ENCODE assay signal across 8 cellular contexts in genomic region chr16:1964046-1964505, GRCh38. TPM values are rescaled to one million over a fixed set of nuclear protein-coding genes. Genes with fewer than 3 reads are reported as not detected.
DNase-seq lines count a peak whose midpoint lies in the region; ATAC-seq, FAIRE-seq and TF ChIP-seq lines count a peak whose summit lies in the region.

No MANE protein-coding gene starts in this region.

- H3K36me3 Mint-ChIP-seq in effector memory CD8-positive, alpha-beta T cell (ENCODE audit: insufficient read depth) = peaks cover 64% of the 10 kb centered on the region
- H3K36me3 Mint-ChIP-seq in naive thymus-derived CD8-positive, alpha-beta T cell = peaks cover 4 to 33% (median 14%) of the 10 kb centered on the region in 3 donors

- DNase-seq in GM12864 (ENCODE audit: low read depth) (no peak), T-helper 2 cell (peak in 4 of 5 experiments; percentile 18 to 63 (median 34)), urothelium cell line (ENCODE audit: low spot score) (no peak), mucosa of gallbladder (ENCODE audit: low spot score) (no peak)
- DNase-seq in effector memory CD8-positive, alpha-beta T cell = peak in 2 of 3 experiments; percentile 37 to 52
- peak in 3 of 10 donors; percentile 17 to 64 (median 32) for DNase-seq in naive thymus-derived CD8-positive, alpha-beta T cell

- POLR2A ChIA-PET in naive thymus-derived CD8-positive, alpha-beta T cell (lab: Charles Lee) = interaction anchor here (0.9 to 7.9 kb wide), 39 partner anchors 8 to 1328 kb away, joined by 3 to 89 read pairs (median 5); partner anchors contain the start of genes EME2, FAHD1, GFER and HAGH

- H3K4me1 Mint-ChIP-seq in effector memory CD8-positive, alpha-beta T cell (ENCODE audit: low read depth in 2 of 2) = peaks cover 43 to 53% of the 10 kb centered on the region in 2 donors
- H3K4me1 Mint-ChIP-seq in naive thymus-derived CD8-positive, alpha-beta T cell = peaks cover 25 to 50% (median 49%) of the 10 kb centered on the region in 4 donors

- no peak for FAIRE-seq in urothelium cell line (lab: Jason Lieb, UNC)

- TF ChIP-seq CTCF in GM12864 (IDR thresholded peaks at IDR 0.05; ENCODE audit: low read depth, low read length, missing control alignments) = peak; percentile 27

- peak overlapping the region; percentile 98 to 99 for H3K27ac Mint-ChIP-seq in effector memory CD8-positive, alpha-beta T cell
- peak overlapping the region; percentile 93 to 99 (median 96) for H3K27ac Mint-ChIP-seq in naive thymus-derived CD8-positive, alpha-beta T cell

- H3K4me3 Mint-ChIP-seq in effector memory CD8-positive, alpha-beta T cell = peak overlapping the region; percentile 92 to 95
- H3K4me3 Mint-ChIP-seq in naive thymus-derived CD8-positive, alpha-beta T cell = peak overlapping the region; percentile 89 to 97 (median 92)

- peak; percentile 0 for ATAC-seq in HG02588 (IDR thresholded peaks at IDR 0.05; ENCODE audit: unreplicated experiment)
- peak; percentile 20 for ATAC-seq in effector memory CD8-positive, alpha-beta T cell (replicated peaks)
- ATAC-seq in naive thymus-derived CD8-positive, alpha-beta T cell = peak; percentile 15 to 23
- ATAC-seq in GM21515 (IDR thresholded peaks at IDR 0.05; ENCODE audit: unreplicated experiment) = no peak

- no peaks in the 10 kb centered on the region for H3K9me3 Mint-ChIP-seq in effector memory CD8-positive, alpha-beta T cell
- no peaks in the 10 kb centered on the region for H3K9me3 Mint-ChIP-seq in naive thymus-derived CD8-positive, alpha-beta T cell

- H3K27me3 Mint-ChIP-seq in effector memory CD8-positive, alpha-beta T cell = no peaks in the 10 kb centered on the region
- no peaks in the 10 kb centered on the region for H3K27me3 Mint-ChIP-seq in naive thymus-derived CD8-positive, alpha-beta T cell

- peak overlapping the region; percentile 72 for H3K4me3 ChIP-seq in GM12864 (ENCODE audit: low read depth, low read length)

RNA-seq across cellular contexts. Expression of gene RPS2, which starts 0.6 kb away (rescaled TPM):
- 1,000 to 10,000 TPM; 3,016 to 3,025 TPM for total RNA-seq in naive thymus-derived CD8-positive, alpha-beta T cell
- 1,000 to 10,000 TPM; 6,506 to 7,644 (median 7,481) TPM for polyA plus RNA-seq in naive thymus-derived CD8-positive, alpha-beta T cell
- 1,121 TPM for total RNA-seq in mucosa of gallbladder

RNA-seq across cellular contexts. Expression of gene RNF151, which starts 2.6 kb away (rescaled TPM):
- not detected for total RNA-seq in naive thymus-derived CD8-positive, alpha-beta T cell
- not detected for polyA plus RNA-seq in naive thymus-derived CD8-positive, alpha-beta T cell
- total RNA-seq in mucosa of gallbladder = not detected

RNA-seq across cellular contexts. Expression of gene NDUFB10, which starts 4.7 kb away (rescaled TPM):
- total RNA-seq in naive thymus-derived CD8-positive, alpha-beta T cell = 10 to 100 TPM; 62.5 to 65.6 TPM
- 100 to 1,000 TPM; 180 to 217 (median 187) TPM for polyA plus RNA-seq in naive thymus-derived CD8-positive, alpha-beta T cell
- 145 TPM for total RNA-seq in mucosa of gallbladder

RNA-seq across cellular contexts. Expression of gene TBL3, which starts 7.8 kb away (rescaled TPM):
- total RNA-seq in naive thymus-derived CD8-positive, alpha-beta T cell = 10 to 100 TPM; 30.0 to 33.4 TPM
- polyA plus RNA-seq in naive thymus-derived CD8-positive, alpha-beta T cell = 10 to 100 TPM; 44.6 to 61.8 (median 52.2) TPM
- total RNA-seq in mucosa of gallbladder = 32.5 TPM

RNA-seq across cellular contexts. Expression of gene RPL3L, which starts 9.6 kb away (rescaled TPM):
- not detected for total RNA-seq in naive thymus-derived CD8-positive, alpha-beta T cell
- not detected for polyA plus RNA-seq in naive thymus-derived CD8-positive, alpha-beta T cell
- not detected for total RNA-seq in mucosa of gallbladder

Comparison
In these comparisons a context has a peak if more than half of its experiments do, and no peak if none do; other contexts are left out.
1. DNase-seq: peak in T-helper 2 cell (4 of 5) and effector memory CD8-positive, alpha-beta T cell (2 of 3); none in GM12864 (single experiment), urothelium cell line (single experiment) and mucosa of gallbladder (single experiment).